Comparison of ENCODE assay signal across 8 cellular contexts in genomic region chr11:22539851-22540376, GRCh38.
DNase-seq lines count a peak whose midpoint lies in the region; ATAC-seq, FAIRE-seq and TF ChIP-seq lines count a peak whose summit lies in the region.

No MANE protein-coding gene starts in this region.

- no peak overlapping the region for H3K4me3 ChIP-seq in epithelial cell of esophagus (ENCODE audit: low read length)
- H3K4me3 ChIP-seq in gastrocnemius medialis, result no peak overlapping the region
- H3K4me3 ChIP-seq in CD4-positive, alpha-beta memory T cell (ENCODE audit: low read length in 2 of 2), result no peak overlapping the region

- no peak for ATAC-seq in gastrocnemius medialis

- no peaks in the 10 kb centered on the region for H3K27me3 ChIP-seq in gastrocnemius medialis
- no peaks in the 10 kb centered on the region for H3K27me3 ChIP-seq in CD4-positive, alpha-beta memory T cell (ENCODE audit: insufficient read depth, low read length)

- FAIRE-seq in GM12891 (lab: Jason Lieb, UNC), result no peak

- H3K4me1 ChIP-seq in gastrocnemius medialis, result no peaks in the 10 kb centered on the region
- no peaks in the 10 kb centered on the region for H3K4me1 ChIP-seq in CD4-positive, alpha-beta memory T cell (ENCODE audit: insufficient read depth, low read length)

- H3K4me3 Mint-ChIP-seq in CD4-positive, alpha-beta memory T cell, result no peak overlapping the region

- TF ChIP-seq POLR2A in gastrocnemius medialis (IDR thresholded peaks at IDR 0.05) (no peak), GM12891 (IDR thresholded peaks at IDR 0.05; ENCODE audit: low read depth, low read length) (no peak)

- no peaks in the 10 kb centered on the region for H3K9me3 ChIP-seq in gastrocnemius medialis
- no peaks in the 10 kb centered on the region for H3K9me3 ChIP-seq in CD4-positive, alpha-beta memory T cell (ENCODE audit: control insufficient read depth in 1 of 2, low read length in 2 of 2)

- intact Hi-C loops in gastrocnemius medialis (cut with DNase I; ENCODE audit: low total_unique reads) (loop anchor here (1.0 kb wide), 1 partner anchor 206 kb away; no protein-coding TSS in a partner anchor), posterior cingulate gyrus (cut with DNase I) (loop anchor here (2.0 kb wide), 1 partner anchor 205 kb away; no protein-coding TSS in a partner anchor)
- intact Hi-C loops in CD4-positive, alpha-beta memory T cell (cut with micrococcal nuclease), result loop anchor here (10.0 kb wide), 1 partner anchor 235 kb away; no protein-coding TSS in a partner anchor

- CTCF ChIA-PET in CD4-positive, alpha-beta memory T cell (lab: Charles Lee; ENCODE audit: partially characterized antibody), result interaction anchor here (1.5 kb wide), 1 partner anchor 248 kb away, joined by 3 read pairs; no protein-coding TSS in a partner anchor

- H3K4me1 Mint-ChIP-seq in CD4-positive, alpha-beta memory T cell, result no peaks in the 10 kb centered on the region

- peak; percentile 70 for DNase-seq in NCI-H2107 treated with DMSO at 0.1 percent for 48 hours (lab: John Stamatoyannopoulos, UW; ENCODE audit: unreplicated experiment)
- DNase-seq in NCI-H2107 (lab: John Stamatoyannopoulos, UW), result no peak
- DNase-seq in NCI-H2227 (lab: John Stamatoyannopoulos, UW; ENCODE audit: unreplicated experiment), result peak; percentile 65
- peak; percentile 64 for DNase-seq in epithelial cell of esophagus (ENCODE audit: low read depth)
- DNase-seq in gastrocnemius medialis, result no peak
- no peak for DNase-seq in GM12891 (ENCODE audit: insufficient read length, low spot score)
- no peak for DNase-seq in posterior cingulate gyrus
- no peak for DNase-seq in CD4-positive, alpha-beta memory T cell

- POLR2A ChIA-PET in CD4-positive, alpha-beta memory T cell (lab: Charles Lee; ENCODE audit: partially characterized antibody), result no interaction called here

- in situ Hi-C loops in gastrocnemius medialis (cut with MboI; ENCODE audit: low sequenced_read_pairs in 4 of 4), result loop anchor here in 3 of 4 donors (10.0 kb wide), 1 partner anchor 205 kb away; the partner anchor contains the start of gene SLC17A6 (in 3 of the 3)

- H3K27ac Mint-ChIP-seq in CD4-positive, alpha-beta memory T cell, result no peak overlapping the region

- no peaks in the 10 kb centered on the region for H3K36me3 ChIP-seq in gastrocnemius medialis
- no peaks in the 10 kb centered on the region for H3K36me3 ChIP-seq in CD4-positive, alpha-beta memory T cell (ENCODE audit: insufficient read depth, low read length)

- TF ChIP-seq CTCF in epithelial cell of esophagus (IDR thresholded peaks at IDR 0.05; ENCODE audit: insufficient read depth, low read depth, low read length, missing control alignments) (peak; percentile 91), gastrocnemius medialis (IDR thresholded peaks at IDR 0.05 in 4 of 5, conservative IDR thresholded peaks at IDR 0.05 in 1 of 5) (peak in 4 of 5 experiments; percentile 20 to 52 (median 38))

- no peak overlapping the region for H3K27ac ChIP-seq in gastrocnemius medialis
- H3K27ac ChIP-seq in CD4-positive, alpha-beta memory T cell (ENCODE audit: low read depth, low read length), result no peak overlapping the region

- peaks cover 1 to 8% of the 10 kb centered on the region in 2 donors for H3K27me3 Mint-ChIP-seq in CD4-positive, alpha-beta memory T cell

- H3K9me3 Mint-ChIP-seq in CD4-positive, alpha-beta memory T cell, result peaks cover 0 to 3% (median 0%) of the 10 kb centered on the region in 8 donors

- H3K36me3 Mint-ChIP-seq in CD4-positive, alpha-beta memory T cell, result no peaks in the 10 kb centered on the region

TF ChIP-seq in GM12891, 5 proteins besides CTCF, POLR2A, EP300 and RAD21:
- TF ChIP-seq POLR2AphosphoS5 (IDR thresholded peaks at IDR 0.05; ENCODE audit: low read depth, low read length), result no peak
- no peak for TF ChIP-seq SPI1 (IDR thresholded peaks at IDR 0.05; ENCODE audit: low read depth, low read length)
- TF ChIP-seq TAF1 (IDR thresholded peaks at IDR 0.05; ENCODE audit: low read depth, low read length), result no peak
- TF ChIP-seq POU2F2 (IDR thresholded peaks at IDR 0.05; ENCODE audit: low read depth, low read length), result no peak
- TF ChIP-seq PAX5 (IDR thresholded peaks at IDR 0.05; ENCODE audit: insufficient read depth, low read length, severe bottlenecking), result no peak
TF ChIP-seq in GM12891: peak in this region for 0.

Comparison
In these comparisons a context has a peak if more than half of its experiments do, and no peak if none do; other contexts are left out.
1. DNase-seq: peak in NCI-H2107 treated with DMSO at 0.1 percent for 48 hours (single experiment), NCI-H2227 (single experiment) and epithelial cell of esophagus (single experiment); none in NCI-H2107 (single experiment), gastrocnemius medialis (0 of 2), GM12891 (single experiment), posterior cingulate gyrus (0 of 10) and CD4-positive, alpha-beta memory T cell (0 of 5).